ENCODE assay signal across 3 cellular contexts in the genomic region with DNA sequence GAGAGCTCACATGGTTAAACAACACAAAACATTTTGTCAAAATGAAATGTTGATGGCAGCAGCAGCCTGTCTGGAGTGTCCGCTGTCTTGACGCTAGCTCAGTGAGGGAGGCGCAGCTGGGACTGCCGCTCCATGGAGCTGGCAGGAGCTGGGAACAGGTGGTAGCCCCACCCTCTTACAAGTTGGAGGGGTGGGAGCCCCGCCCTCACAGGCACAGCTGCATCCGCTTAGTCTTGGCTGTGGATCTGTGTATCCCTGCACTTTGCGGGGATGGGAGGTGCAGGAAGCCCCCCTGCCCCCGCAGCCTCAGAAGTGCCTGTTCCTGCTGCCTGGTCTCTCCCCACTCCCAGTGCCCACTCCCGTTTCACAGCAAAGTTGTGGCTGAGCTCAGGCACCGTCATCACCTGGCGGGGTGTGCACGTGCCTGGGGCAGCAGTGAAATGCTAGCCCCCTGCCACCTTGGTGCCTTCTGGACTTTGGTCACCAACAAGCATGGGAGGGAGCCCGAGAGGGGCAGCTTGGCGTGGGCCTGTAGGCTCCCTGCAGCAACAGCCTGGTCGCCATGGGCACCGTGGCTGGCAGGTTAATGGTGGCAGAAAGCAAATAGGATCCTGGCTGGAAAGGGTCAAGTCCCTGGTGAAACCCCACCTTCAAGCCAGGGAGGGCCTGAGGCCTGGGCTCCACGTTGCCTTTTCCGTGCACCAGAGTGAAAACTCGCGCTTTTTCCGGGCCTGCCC.
TF ChIP-seq lines count a peak whose summit lies in the region.

No MANE protein-coding gene starts in this region.

TF ChIP-seq in SK-N-SH, 30 proteins besides CTCF, POLR2A, EP300 and RAD21:
- TF ChIP-seq TEAD4 (IDR thresholded peaks at IDR 0.05; ENCODE audit: borderline replicate concordance, insufficient read depth) = no peak
- TF ChIP-seq, protein P1, sequence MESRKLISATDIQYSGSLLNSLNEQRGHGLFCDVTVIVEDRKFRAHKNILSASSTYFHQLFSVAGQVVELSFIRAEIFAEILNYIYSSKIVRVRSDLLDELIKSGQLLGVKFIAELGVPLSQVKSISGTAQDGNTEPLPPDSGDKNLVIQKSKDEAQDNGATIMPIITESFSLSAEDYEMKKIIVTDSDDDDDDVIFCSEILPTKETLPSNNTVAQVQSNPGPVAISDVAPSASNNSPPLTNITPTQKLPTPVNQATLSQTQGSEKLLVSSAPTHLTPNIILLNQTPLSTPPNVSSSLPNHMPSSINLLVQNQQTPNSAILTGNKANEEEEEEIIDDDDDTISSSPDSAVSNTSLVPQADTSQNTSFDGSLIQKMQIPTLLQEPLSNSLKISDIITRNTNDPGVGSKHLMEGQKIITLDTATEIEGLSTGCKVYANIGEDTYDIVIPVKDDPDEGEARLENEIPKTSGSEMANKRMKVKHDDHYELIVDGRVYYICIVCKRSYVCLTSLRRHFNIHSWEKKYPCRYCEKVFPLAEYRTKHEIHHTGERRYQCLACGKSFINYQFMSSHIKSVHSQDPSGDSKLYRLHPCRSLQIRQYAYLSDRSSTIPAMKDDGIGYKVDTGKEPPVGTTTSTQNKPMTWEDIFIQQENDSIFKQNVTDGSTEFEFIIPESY (IDR thresholded peaks at IDR 0.05; ENCODE audit: borderline replicate concordance, low read depth) = no peak
- no peak for TF ChIP-seq RCOR1 (IDR thresholded peaks at IDR 0.05; ENCODE audit: low read length)
- no peak for TF ChIP-seq RXRA (IDR thresholded peaks at IDR 0.05; ENCODE audit: borderline replicate concordance, low read depth)
- no peak for TF ChIP-seq ELF1 (IDR thresholded peaks at IDR 0.05)

TF ChIP-seq in SK-N-SH treated with all-trans-retinoic acid at 6 μM for 48 hours, 23 proteins besides CTCF, POLR2A, EP300 and RAD21:
- TF ChIP-seq GLIS3 (CRISPR knock-in tag; IDR thresholded peaks at IDR 0.05) (no peak), ARNTL (CRISPR knock-in tag; IDR thresholded peaks at IDR 0.05; ENCODE audit: borderline replicate concordance, low read depth) (no peak), ZFP3 (CRISPR knock-in tag; IDR thresholded peaks at IDR 0.05) (no peak)

TF ChIP-seq in HepG2, 621 proteins besides CTCF, POLR2A, EP300 and RAD21:
- TF ChIP-seq HNF4A (CRISPR knock-in tag; IDR thresholded peaks at IDR 0.05) (0 out of 2 replicates have a peak, but pooled peaks have one; percentile 23), BHLHE40 (IDR thresholded peaks at IDR 0.05; ENCODE audit: low read length) (peak; percentile 59; the same call in 1 of the 2 replicates), ZNF276 (CRISPR knock-in tag; IDR thresholded peaks at IDR 0.05; ENCODE audit: low read depth) (no peak)
